12 cellular contexts compared by ENCODE assay signal in genomic region chr1:70083519-70083918, GRCh38.
DNase-seq lines count a peak whose midpoint lies in the region; ATAC-seq, FAIRE-seq and TF ChIP-seq lines count a peak whose summit lies in the region.
"Had no signal": no experiment of that assay in that cellular context is flagged by ENCODE, and none has a peak within 500 bp of the region (broad histone marks: within the 10 kb centered on the region; RNA-seq: fewer than 3 reads in every experiment).

No MANE protein-coding gene starts in this region.

- H3K27me3 ChIP-seq in HL-60 (ENCODE audit: insufficient read depth, poor library complexity, severe bottlenecking) (no peaks in the 10 kb centered on the region), SU-DHL-6 (ENCODE audit: low read length) (no peaks in the 10 kb centered on the region)
- H3K27me3 ChIP-seq: hepatocyte had no signal

- H3K9me2 ChIP-seq in SU-DHL-6 (replicated peaks; ENCODE audit: insufficient read depth, low read length): no peaks in the 10 kb centered on the region

- no peak overlapping the region for H3K9ac ChIP-seq in SU-DHL-6 (ENCODE audit: low read length)

- POLR2A ChIA-PET in RWPE1 (lab: Yijun Ruan, JAX; ENCODE audit: low non-redundant PET): no interaction called here

- DNase-seq in HL-60 (ENCODE audit: low read depth in 1 of 2, low spot score in 1 of 2) (peak in 1 of 2 experiments; percentile 61), NCI-H146 treated with DMSO at 0.1 percent for 48 hours (lab: John Stamatoyannopoulos, UW; ENCODE audit: unreplicated experiment) (no peak), RWPE1 (ENCODE audit: low spot score) (no peak), HTR-8/SVneo (ENCODE audit: insufficient read length, low spot score) (no peak), NCI-H82 (lab: John Stamatoyannopoulos, UW) (no peak)
- DNase-seq: NCI-H2171 treated with DMSO at 0.1 percent for 48 hours had no signal

- no peaks in the 10 kb centered on the region for H3K79me2 ChIP-seq in SU-DHL-6 (ENCODE audit: insufficient read depth, low read length)
- H3K79me2 ChIP-seq: hepatocyte had no signal

- no peaks in the 10 kb centered on the region for H3K36me3 ChIP-seq in SU-DHL-6 (ENCODE audit: low read length)

- CTCF ChIA-PET in RWPE1 (lab: Yijun Ruan, JAX): no interaction called here

- no peak for FAIRE-seq in HTR-8/SVneo (lab: Jason Lieb, UNC)

- no peaks in the 10 kb centered on the region for H4K20me1 ChIP-seq in SU-DHL-6 (ENCODE audit: low read depth, low read length)

- TF ChIP-seq POLR2A in GM18505 (IDR thresholded peaks at IDR 0.05; ENCODE audit: borderline replicate concordance, extremely low read depth, insufficient read depth, insufficient read length): no peak

- TF ChIP-seq CTCF in HL-60 (IDR thresholded peaks at IDR 0.05; ENCODE audit: insufficient read depth, low read length) (no peak), SU-DHL-6 (IDR thresholded peaks at IDR 0.05; ENCODE audit: insufficient read depth, low read length, poor library complexity, severe bottlenecking) (no peak), RWPE1 (conservative IDR thresholded peaks at IDR 0.05; ENCODE audit: low read depth) (no peak)

- peak overlapping the region; percentile 44 for H2AFZ ChIP-seq in SU-DHL-6 (ENCODE audit: low read depth, low read length, severe bottlenecking)
- H2AFZ ChIP-seq: hepatocyte had no signal

- H3K4me2 ChIP-seq in SU-DHL-6 (ENCODE audit: low read depth, low read length, poor library complexity, severe bottlenecking): peak overlapping the region; percentile 53
- H3K4me2 ChIP-seq: hepatocyte had no signal

- ATAC-seq in GM18505 (IDR thresholded peaks at IDR 0.05; ENCODE audit: unreplicated experiment): peak; percentile 58
- ATAC-seq in GM21737 (IDR thresholded peaks at IDR 0.05; ENCODE audit: unreplicated experiment): peak; percentile 72
- ATAC-seq: Right ventricle myocardium inferior; stimulated activated effector memory CD8-positive, alpha-beta T cell treated with anti-CD3 and anti-CD28 coated beads, Interleukin-12 subunit alpha, Interleukin-12 subunit beta, amount 100 ng/mL, for 72 hours had no signal

- peak overlapping the region; percentile 41 for H3K27ac ChIP-seq in HL-60 (replicated peaks)
- peak overlapping the region; percentile 52 for H3K27ac ChIP-seq in SU-DHL-6 (ENCODE audit: low read depth, low read length)
- no peak overlapping the region for H3K27ac ChIP-seq in RWPE1
- H3K27ac ChIP-seq: hepatocyte had no signal

- no peaks in the 10 kb centered on the region for H3F3A ChIP-seq in SU-DHL-6 (ENCODE audit: insufficient read depth)

- H3K4me3 ChIP-seq in HL-60 (replicated peaks; ENCODE audit: insufficient read depth, low read length) (no peak overlapping the region), SU-DHL-6 (ENCODE audit: insufficient read depth, low read length, poor library complexity, severe bottlenecking) (no peak overlapping the region)
- H3K4me3 ChIP-seq: hepatocyte had no signal

- H3K9me3 ChIP-seq in SU-DHL-6 (ENCODE audit: insufficient read depth, low read length): peaks cover 3% of the 10 kb centered on the region; the same call in 1 of the 2 replicates
